16 cellular contexts compared by ENCODE assay signal in the genomic region with DNA sequence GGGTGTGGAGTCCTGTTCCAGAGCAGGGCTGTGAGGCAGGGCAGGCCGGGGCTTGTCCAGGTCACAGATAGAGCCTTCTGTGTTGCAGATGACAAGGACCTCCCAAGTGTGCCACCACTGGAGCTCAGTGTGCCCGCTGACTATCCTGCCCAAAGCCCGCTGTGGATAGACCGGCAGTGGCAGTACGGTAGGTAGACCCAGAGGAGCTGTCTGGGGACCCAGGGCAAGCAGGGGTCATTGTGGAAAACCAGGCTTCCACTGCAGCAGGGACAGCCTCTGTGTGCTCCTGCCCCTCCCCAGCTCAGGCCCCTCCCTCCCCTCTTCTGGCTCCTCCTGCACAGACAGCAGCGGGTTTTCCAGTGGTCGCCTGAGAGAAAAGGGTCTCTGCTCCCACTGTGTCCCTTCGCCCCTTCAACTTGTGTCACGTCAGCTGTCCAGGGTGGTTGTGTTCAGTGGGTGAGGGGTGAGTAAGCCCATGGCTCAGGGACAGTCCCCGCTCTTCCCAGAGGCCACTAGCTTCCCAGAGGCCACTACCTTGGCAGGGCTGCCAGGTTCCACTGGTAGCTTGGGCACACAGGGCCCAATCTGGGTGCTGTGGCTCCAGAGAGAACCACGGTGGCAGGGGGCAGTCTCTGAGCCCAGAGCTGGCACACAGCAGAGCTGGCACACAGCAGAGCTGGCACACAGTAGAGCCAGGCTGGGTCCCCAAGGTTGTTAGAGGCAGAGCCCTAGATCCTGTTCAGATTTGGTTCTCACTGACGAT.
DNase-seq lines count a peak whose midpoint lies in the region; ATAC-seq, FAIRE-seq and TF ChIP-seq lines count a peak whose summit lies in the region.
"Had no signal": no experiment of that assay in that cellular context is flagged by ENCODE, and none has a peak within 500 bp of the region (broad histone marks: within the 10 kb centered on the region; RNA-seq: fewer than 3 reads in every experiment).

No MANE protein-coding gene starts in this region.

- H3K27me3 Mint-ChIP-seq in MCF 10A (ENCODE audit: insufficient read depth, unreplicated experiment), result no peaks in the 10 kb centered on the region
- H3K27me3 Mint-ChIP-seq: IgD-negative memory B cell had no signal

- peaks cover 9% of the 10 kb centered on the region for H3K4me1 Mint-ChIP-seq in MCF 10A (ENCODE audit: insufficient read depth, unreplicated experiment)
- H3K4me1 Mint-ChIP-seq: IgD-negative memory B cell had no signal

- DNase-seq in MCF 10A (ENCODE audit: unreplicated experiment), result no peak
- DNase-seq in mammary epithelial cell, result no peak
- no peak for DNase-seq in bronchial epithelial cell (ENCODE audit: low read depth)
- no peak for DNase-seq in neuronal stem cell (ENCODE audit: low spot score)
- no peak for DNase-seq in NCI-H748 (lab: John Stamatoyannopoulos, UW; ENCODE audit: unreplicated experiment)
- DNase-seq: GF-D8; GOT3; NCI-H1105 treated with DMSO at 0.1 percent for 48 hours; NCI-H69; NK-92 treated with Interleukin-12 subunit alpha and Interleukin-12 subunit beta, amount 100 ng/mL, for 24 hours had no signal

- H3K4me2 ChIP-seq in mammary epithelial cell (ENCODE audit: insufficient read depth, low read depth, low read length) (no peak overlapping the region), neuronal stem cell (ENCODE audit: insufficient read depth, low read length, poor library complexity, severe bottlenecking) (no peak overlapping the region)

- H3K4me3 Mint-ChIP-seq in MCF 10A (ENCODE audit: unreplicated experiment), result no peak overlapping the region
- H3K4me3 Mint-ChIP-seq: IgD-negative memory B cell had no signal

- H2BK120ac ChIP-seq in neuronal stem cell (ENCODE audit: low read depth, low read length), result no peak overlapping the region

- H2AK5ac ChIP-seq in neuronal stem cell (ENCODE audit: low read depth, low read length), result no peak overlapping the region

- no peaks in the 10 kb centered on the region for H4K20me1 ChIP-seq in mammary epithelial cell (ENCODE audit: insufficient read depth, low read length)

- dilution Hi-C loops in mammary epithelial cell (cut with HindIII; ENCODE audit: low sequenced_read_pairs), result no loop called here

- H3K27me3 ChIP-seq in mammary epithelial cell (ENCODE audit: insufficient read depth, low read length) (no peaks in the 10 kb centered on the region), HUES6 (ENCODE audit: control insufficient read depth, insufficient read depth, low read length) (no peaks in the 10 kb centered on the region), bronchial epithelial cell (ENCODE audit: control insufficient read depth, insufficient read depth, low read length) (no peaks in the 10 kb centered on the region), neuronal stem cell (ENCODE audit: control insufficient read depth in 3 of 3, insufficient read depth in 3 of 3, low read depth in 1 of 3, low read length in 3 of 3) (no peaks in the 10 kb centered on the region)
- H3K27me3 ChIP-seq: SJSA1 had no signal

- no peak for TF ChIP-seq CTCF in MCF 10A (IDR thresholded peaks at IDR 0.05; ENCODE audit: unreplicated experiment)
- TF ChIP-seq CTCF in mammary epithelial cell (conservative IDR thresholded peaks at IDR 0.05 in 1 of 2, IDR thresholded peaks at IDR 0.05 in 1 of 2; ENCODE audit: extremely low read depth in 1 of 2, insufficient read depth in 1 of 2, low read depth in 1 of 2, low read length in 2 of 2), result no peak
- no peak for TF ChIP-seq CTCF in bronchial epithelial cell (IDR thresholded peaks at IDR 0.05; ENCODE audit: insufficient read depth, low read length, severe bottlenecking)

- H3K14ac ChIP-seq in neuronal stem cell (ENCODE audit: low read length), result no peak overlapping the region

- no peak overlapping the region for H2BK12ac ChIP-seq in neuronal stem cell (ENCODE audit: low read length)

- peaks cover 34% of the 10 kb centered on the region for H3K4me1 ChIP-seq in mammary epithelial cell (ENCODE audit: insufficient read depth, low read length)
- H3K4me1 ChIP-seq in HUES6 (ENCODE audit: control insufficient read depth, insufficient read depth, low read length), result no peaks in the 10 kb centered on the region
- H3K4me1 ChIP-seq in neuronal stem cell (ENCODE audit: control insufficient read depth in 2 of 2, insufficient read depth in 1 of 2, low read depth in 1 of 2, low read length in 2 of 2), result no peaks in the 10 kb centered on the region

- H4K8ac ChIP-seq in neuronal stem cell (ENCODE audit: low read depth, low read length), result peak overlapping the region; percentile 65

- WGBS in mammary epithelial cell (ENCODE audit: low coverage, missing lambda C conversion rate), result 92% methylated on average over 8 of the region's 12 CpGs
- no CpG with 5 or more reads among the region's 12 CpGs for WGBS in neuronal stem cell (ENCODE audit: extremely low coverage in 2 of 2, insufficient read length in 2 of 2, insufficient replicate concordance in 1 of 2), 2 donors

- H3K9ac ChIP-seq in mammary epithelial cell (ENCODE audit: insufficient read depth, low read length), result no peak overlapping the region
- H3K9ac ChIP-seq in HUES6 (ENCODE audit: low read length), result no peak overlapping the region
- no peak overlapping the region for H3K9ac ChIP-seq in neuronal stem cell (ENCODE audit: low read depth, low read length, poor library complexity)

- no peak overlapping the region for H3K27ac ChIP-seq in mammary epithelial cell (ENCODE audit: insufficient read depth, low read depth, low read length)
- H3K27ac ChIP-seq in HUES6 (ENCODE audit: low read depth, low read length), result 0 out of 2 replicates have a peak overlapping the region, but pooled peaks have one; percentile 36
- no peak overlapping the region for H3K27ac ChIP-seq in neuronal stem cell (replicated peaks; ENCODE audit: low read length)
- H3K27ac ChIP-seq: SJSA1 had no signal

- H4K91ac ChIP-seq in neuronal stem cell (ENCODE audit: low read depth, low read length, poor library complexity), result no peak overlapping the region

- H3K9me3 ChIP-seq in mammary epithelial cell (replicated peaks; ENCODE audit: insufficient read depth, low read length) (no peaks in the 10 kb centered on the region), HUES6 (ENCODE audit: control insufficient read depth, insufficient read depth, low read depth, low read length) (no peaks in the 10 kb centered on the region), neuronal stem cell (replicated peaks in 1 of 2; ENCODE audit: control insufficient read depth in 2 of 2, insufficient read depth in 1 of 2, low read depth in 1 of 2, low read length in 2 of 2) (peaks cover 0 to 1% of the 10 kb centered on the region in 2 donors)
- H3K9me3 ChIP-seq: SJSA1 had no signal

- peaks cover 59% of the 10 kb centered on the region for H3K36me3 Mint-ChIP-seq in MCF 10A (ENCODE audit: insufficient read depth, unreplicated experiment)
- H3K36me3 Mint-ChIP-seq: IgD-negative memory B cell had no signal

- H3K4me3 ChIP-seq in mammary epithelial cell (replicated peaks in 1 of 3; ENCODE audit: insufficient read depth in 1 of 3, low read depth in 2 of 3, low read length in 3 of 3) (no peak overlapping the region), HUES6 (ENCODE audit: low read depth, low read length) (no peak overlapping the region), bronchial epithelial cell (ENCODE audit: low read depth, low read length) (no peak overlapping the region), neuronal stem cell (ENCODE audit: low read length in 2 of 2) (no peak overlapping the region)
- H3K4me3 ChIP-seq: SJSA1 had no signal

- no peak overlapping the region for H2AFZ ChIP-seq in mammary epithelial cell (ENCODE audit: low read depth, low read length)
- no peak overlapping the region for H2AFZ ChIP-seq in neuronal stem cell (ENCODE audit: low read length)

- intact Hi-C loops in MCF 10A (cut with micrococcal nuclease), result no loop called here
- intact Hi-C loops in mammary epithelial cell (cut with micrococcal nuclease), result no loop called here

- H3K18ac ChIP-seq in neuronal stem cell (ENCODE audit: low read length), result no peak overlapping the region

- peak overlapping the region; percentile 84 for H3K27ac Mint-ChIP-seq in MCF 10A (ENCODE audit: low read depth, unreplicated experiment)

- peak; percentile 36 for FAIRE-seq in bronchial epithelial cell (lab: Jason Lieb, UNC)
- FAIRE-seq: GM12891 had no signal

- H3K4ac ChIP-seq in neuronal stem cell (ENCODE audit: low read length), result no peak overlapping the region

- BruUV-seq in MCF 10A (replicated peaks; lab: Mats Ljungman, UMichigan) (no TSS peak), mammary epithelial cell (replicated peaks; lab: Mats Ljungman, UMichigan) (no TSS peak)

- peaks cover 14% of the 10 kb centered on the region for H3K79me2 ChIP-seq in mammary epithelial cell (ENCODE audit: insufficient read depth, low read length)

- in situ Hi-C loops in mammary epithelial cell (cut with MboI; ENCODE audit: low sequenced_read_pairs in 2 of 2), result no loop called here

- H3K36me3 ChIP-seq in mammary epithelial cell (ENCODE audit: insufficient read depth, low read length) (peaks cover 18% of the 10 kb centered on the region), HUES6 (ENCODE audit: control insufficient read depth, insufficient read depth, low read length) (peaks cover 61% of the 10 kb centered on the region), bronchial epithelial cell (ENCODE audit: control insufficient read depth, insufficient read depth, low read length) (peaks cover 40% of the 10 kb centered on the region), neuronal stem cell (replicated peaks in 1 of 2; ENCODE audit: control insufficient read depth in 2 of 2, insufficient read depth in 2 of 2, low read length in 2 of 2) (peaks cover 52 to 67% of the 10 kb centered on the region in 2 donors)

- H3K23ac ChIP-seq in neuronal stem cell (ENCODE audit: low read depth, low read length, poor library complexity), result no peak overlapping the region

- peaks cover 5% of the 10 kb centered on the region for H3K79me1 ChIP-seq in neuronal stem cell (ENCODE audit: low read depth, low read length)

- H2BK5ac ChIP-seq in neuronal stem cell (ENCODE audit: low read length), result peak overlapping the region; percentile 35

- CTCF ChIA-PET in MCF 10A (lab: Yijun Ruan, JAX) (interaction anchor here (0.7 kb wide), 1 partner anchor 207 kb away, joined by 3 read pairs; no protein-coding TSS in a partner anchor), mammary epithelial cell (lab: Charles Lee; ENCODE audit: low non-redundant PET) (no interaction called here)

- H3K9me3 Mint-ChIP-seq in MCF 10A (ENCODE audit: unreplicated experiment), result no peaks in the 10 kb centered on the region
- H3K9me3 Mint-ChIP-seq: IgD-negative memory B cell had no signal

- ATAC-seq in GM21717 (IDR thresholded peaks at IDR 0.05; ENCODE audit: unreplicated experiment) (no peak), GM18858 (IDR thresholded peaks at IDR 0.05; ENCODE audit: unreplicated experiment) (no peak)

- POLR2A ChIA-PET in MCF 10A (lab: Yijun Ruan, JAX), result interaction anchor here (0.7 to 1.0 kb wide), 4 partner anchors 9 to 84 kb away, joined by 3 to 4 read pairs (median 4); no protein-coding TSS in a partner anchor

- H2BK15ac ChIP-seq in neuronal stem cell (ENCODE audit: low read length), result no peak overlapping the region
